ENCODE assay signal across 16 cellular contexts in genomic region chr17:4184811-4185210, GRCh38. TPM values are rescaled to one million over a fixed set of nuclear protein-coding genes. Genes with fewer than 3 reads are reported as not detected.
DNase-seq lines count a peak whose midpoint lies in the region; ATAC-seq, FAIRE-seq and TF ChIP-seq lines count a peak whose summit lies in the region.
"Had no signal": no experiment of that assay in that cellular context is flagged by ENCODE, and none has a peak within 500 bp of the region (broad histone marks: within the 10 kb centered on the region; RNA-seq: fewer than 3 reads in every experiment).

No MANE protein-coding gene starts in this region.

- H3K4me1 Mint-ChIP-seq in H9 = peaks cover 9 to 12% of the 10 kb centered on the region in 2 experiments
- H3K4me1 Mint-ChIP-seq: B cell had no signal

- intact Hi-C loops in upper lobe of right lung (cut with DNase I) = no loop called here

- no peak overlapping the region for H4K91ac ChIP-seq in H9 (ENCODE audit: insufficient read length, low read depth, low read length)

- H2AFZ ChIP-seq in H9 (ENCODE audit: low read length) = no peak overlapping the region

- no peaks in the 10 kb centered on the region for H3K79me2 ChIP-seq in H9 (ENCODE audit: insufficient read depth, low read length)

- no peak overlapping the region for H3T11ph ChIP-seq in H9 (ENCODE audit: low read length)

- no peak overlapping the region for H2BK15ac ChIP-seq in H9 (ENCODE audit: low read depth, low read length)

- TF ChIP-seq POLR2A in GM12892 (IDR thresholded peaks at IDR 0.05; ENCODE audit: low read depth, low read length) = no peak

- no peak for ATAC-seq in upper lobe of right lung
- no peak for ATAC-seq in HG02885 (IDR thresholded peaks at IDR 0.05; ENCODE audit: poor library complexity, unreplicated experiment)
- ATAC-seq: CD8-positive, alpha-beta T cell had no signal

- no CpG with 5 or more reads among the region's 18 CpGs for WGBS in H9 (ENCODE audit: extremely low coverage, insufficient read length, low lambda C conversion rate)

- no peak overlapping the region for H3K56ac ChIP-seq in H9 (ENCODE audit: insufficient read length, low read depth, low read length)

- no peak overlapping the region for H3K4me2 ChIP-seq in H9 (ENCODE audit: insufficient read depth, insufficient read length, low read length)
- H3K4me2 ChIP-seq: BLaER1 treated with 17β-estradiol and CSF1 and Interleukin-3, amounts not matched to agents 10 nM and 100 nM; KMS-11 had no signal

- H2BK20ac ChIP-seq in H9 (ENCODE audit: low read depth, low read length, poor library complexity, severe bottlenecking) = no peak overlapping the region

- H3K9me3 ChIP-seq in H9 (ENCODE audit: control insufficient read depth, low read depth, low read length) (no peaks in the 10 kb centered on the region), upper lobe of right lung (no peaks in the 10 kb centered on the region)
- H3K9me3 ChIP-seq: BLaER1 treated with 17β-estradiol and CSF1 and Interleukin-3, amounts not matched to agents 10 nM and 100 nM had no signal

- no peak overlapping the region for H4K8ac ChIP-seq in H9 (replicated peaks; ENCODE audit: insufficient read length, low read depth, low read length)

- no peak overlapping the region for H3K9ac ChIP-seq in H9 (ENCODE audit: extremely low read depth, insufficient read length, low read length)
- H3K9ac ChIP-seq: BLaER1 treated with 17β-estradiol and CSF1 and Interleukin-3, amounts not matched to agents 10 nM and 100 nM; KMS-11 had no signal

- H2AK5ac ChIP-seq in H9 (ENCODE audit: insufficient read length, low read length) = no peak overlapping the region

- H3K27me3 ChIP-seq in H9 (ENCODE audit: insufficient read depth, low read length) (no peaks in the 10 kb centered on the region), upper lobe of right lung (no peaks in the 10 kb centered on the region)
- H3K27me3 ChIP-seq: BLaER1 treated with 17β-estradiol and CSF1 and Interleukin-3, amounts not matched to agents 10 nM and 100 nM had no signal

- H3K4me3 ChIP-seq in upper lobe of right lung = no peak overlapping the region
- H3K4me3 ChIP-seq: BLaER1 treated with 17β-estradiol and CSF1 and Interleukin-3, amounts not matched to agents 10 nM and 100 nM had no signal

- H3K27ac Mint-ChIP-seq in H9 = peak overlapping the region in 2 of 3 experiments; percentile 31 to 70; a peak in 3 of 7 replicates
- H3K27ac Mint-ChIP-seq: B cell; CD8-positive, alpha-beta T cell had no signal

- no peak overlapping the region for H3K23ac ChIP-seq in H9 (ENCODE audit: insufficient read length, low read depth, low read length)

- H3K79me1 ChIP-seq in H9 (ENCODE audit: insufficient read depth, low read depth, low read length, poor library complexity, severe bottlenecking) = no peaks in the 10 kb centered on the region

- H4K5ac ChIP-seq in H9 (ENCODE audit: insufficient read length, low read depth, low read length) = no peak overlapping the region

- TF ChIP-seq CTCF in H9 (conservative IDR thresholded peaks at IDR 0.05) (no peak), upper lobe of right lung (IDR thresholded peaks at IDR 0.05) (no peak)

- H3K4me3 Mint-ChIP-seq in H9 = no peak overlapping the region
- H3K4me3 Mint-ChIP-seq: B cell; CD8-positive, alpha-beta T cell had no signal

- H3K4me1 ChIP-seq in H9 (ENCODE audit: insufficient read depth, low read length) = 0 out of 2 replicates have a peak, but pooled peaks cover 4% of the 10 kb centered on the region
- H3K4me1 ChIP-seq in upper lobe of right lung = no peaks in the 10 kb centered on the region

- H3K27ac ChIP-seq in H9 (ENCODE audit: insufficient read length, low read depth, low read length) (no peak overlapping the region), upper lobe of right lung (no peak overlapping the region)
- H3K27ac ChIP-seq: BLaER1 treated with 17β-estradiol and CSF1 and Interleukin-3, amounts not matched to agents 10 nM and 100 nM; KMS-11 had no signal

- H3K23me2 ChIP-seq in H9 (ENCODE audit: insufficient read length, low read depth, low read length, poor library complexity, severe bottlenecking) = no peaks in the 10 kb centered on the region

- H3K36me3 ChIP-seq in upper lobe of right lung = peaks cover 93% of the 10 kb centered on the region

- no peak overlapping the region for H3K18ac ChIP-seq in H9 (ENCODE audit: insufficient read length, low read depth, low read length)

- H3K36me3 Mint-ChIP-seq in H9 (ENCODE audit: insufficient read depth in 1 of 3, low read depth in 3 of 3) = peaks cover 34 to 85% (median 81%) of the 10 kb centered on the region in 3 experiments; a peak in 6 of 7 replicates

- H4K20me1 ChIP-seq in H9 (ENCODE audit: control insufficient read depth, insufficient read depth, insufficient read length) = no peaks in the 10 kb centered on the region

- no peak for FAIRE-seq in GM12892 (lab: Jason Lieb, UNC)

- DNase-seq in H9 (no peak), cerebellum (ENCODE audit: low spot score) (peak; percentile 88), mesenteric fat pad (ENCODE audit: low spot score) (peak; percentile 55), upper lobe of right lung (peak; percentile 48), DMS79 (lab: John Stamatoyannopoulos, UW) (no peak), GM12892 (ENCODE audit: insufficient read length) (no peak)
- DNase-seq: CD8-positive, alpha-beta T cell; COR-L47; DMS 273 treated with DMSO at 0.1 percent for 48 hours; DMS53; GDM1; HCEC 1CT had no signal

- H3K4ac ChIP-seq in H9 (ENCODE audit: low read depth, low read length) = no peak overlapping the region

- H3K14ac ChIP-seq in H9 (ENCODE audit: insufficient read depth, low read length) = no peak overlapping the region

- H3K9me3 Mint-ChIP-seq in H9 = no peaks in the 10 kb centered on the region
- H3K9me3 Mint-ChIP-seq: CD8-positive, alpha-beta T cell had no signal

- H2BK120ac ChIP-seq in H9 (ENCODE audit: low read depth, low read length, poor library complexity, severe bottlenecking) = no peak overlapping the region

- no peak overlapping the region for H2BK5ac ChIP-seq in H9 (ENCODE audit: insufficient read length, low read length)

- no peaks in the 10 kb centered on the region for H3K27me3 Mint-ChIP-seq in H9 (ENCODE audit: low read depth)
- H3K27me3 Mint-ChIP-seq: B cell had no signal

- no peak overlapping the region for H2BK12ac ChIP-seq in H9 (ENCODE audit: insufficient read length, low read depth, low read length)

RNA-seq across cellular contexts. Expression of gene CYB5D2, which starts 41.8 kb away (rescaled TPM):
- total RNA-seq in H9 (2021) (7.8 and 8.4 TPM in 2 replicates), cerebellum (20.0 TPM), mesenteric fat pad (16.6 TPM), upper lobe of right lung (12.5 TPM)
- 7.7 TPM for polyA plus RNA-seq in GM12892 (2012; ENCODE audit: missing spikeins)

RNA-seq across cellular contexts. Expression of gene ZZEF1, which starts 42.0 kb away (rescaled TPM):
- total RNA-seq in H9 (2021) (17.4 and 22.1 TPM in 2 replicates), cerebellum (60.2 TPM), mesenteric fat pad (56.2 TPM), upper lobe of right lung (50.9 TPM)
- 17.7 TPM for polyA plus RNA-seq in GM12892 (2012; ENCODE audit: missing spikeins)

Comparison
In these comparisons a context has a peak if more than half of its experiments do, and no peak if none do; other contexts are left out.
1. DNase-seq: peak in cerebellum (single experiment), mesenteric fat pad (single experiment) and upper lobe of right lung (single experiment); none in H9 (single experiment), DMS79 (single experiment) and GM12892 (single experiment).